ENCODE assay signal across 2 cellular contexts in the genomic region with DNA sequence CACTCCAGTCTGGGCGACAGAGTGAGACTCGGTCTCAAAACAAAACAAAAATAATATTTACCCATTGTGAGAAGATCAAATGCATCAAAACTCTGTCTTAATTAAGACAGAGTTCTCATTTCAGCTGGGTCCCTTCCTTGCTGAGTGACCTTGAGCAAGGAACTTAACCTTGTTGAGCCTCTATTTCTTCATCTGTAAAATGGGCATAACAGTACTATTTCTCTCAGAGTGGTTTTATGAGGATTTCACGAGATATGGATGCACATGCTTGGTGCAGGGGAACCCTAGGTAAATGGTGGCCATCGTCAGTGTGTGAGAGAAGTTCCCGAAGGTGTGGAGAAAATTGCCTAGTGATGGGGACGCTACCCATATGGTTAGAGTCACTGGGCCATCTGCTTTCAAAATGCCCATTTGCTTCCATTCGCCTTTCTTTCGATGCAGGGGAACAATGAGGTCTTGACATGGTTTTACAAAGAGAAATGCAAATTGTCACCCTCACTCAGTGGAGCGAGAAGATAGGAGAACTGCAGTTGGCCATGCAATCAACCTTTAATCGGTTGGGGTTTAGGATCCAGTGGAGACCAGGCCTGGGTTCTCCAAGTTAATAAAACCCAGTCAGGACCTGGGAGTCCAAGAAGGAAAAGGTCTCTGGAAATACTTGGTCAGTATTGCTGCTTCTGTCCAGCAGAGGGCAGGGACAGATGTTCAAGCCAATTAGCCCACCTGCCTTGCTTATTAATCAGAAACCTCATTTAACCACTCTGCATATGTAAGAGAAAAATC.
TF ChIP-seq lines count a peak whose summit lies in the region.

No MANE protein-coding gene starts in this region.

TF ChIP-seq in IMR-90, 13 proteins besides CTCF, POLR2A, EP300 and RAD21:
- TF ChIP-seq MAZ (IDR thresholded peaks at IDR 0.05; ENCODE audit: borderline replicate concordance, low read depth, low read length), result no peak
- no peak for TF ChIP-seq FOS (IDR thresholded peaks at IDR 0.05; ENCODE audit: low read depth, low read length)
- no peak for TF ChIP-seq BHLHE40 (IDR thresholded peaks at IDR 0.05; ENCODE audit: low read depth, low read length)
- no peak for TF ChIP-seq RFX5 (IDR thresholded peaks at IDR 0.05; ENCODE audit: low read depth, low read length)
- no peak for TF ChIP-seq MAFK (IDR thresholded peaks at IDR 0.05; ENCODE audit: low read depth, low read length)
- TF ChIP-seq SMC3 (IDR thresholded peaks at IDR 0.05; ENCODE audit: low read depth, low read length), result peak; percentile 58
- TF ChIP-seq CEBPB (IDR thresholded peaks at IDR 0.05; ENCODE audit: low read depth, low read length), result no peak

TF ChIP-seq in K562, 482 proteins besides CTCF, POLR2A, EP300 and RAD21:
- TF ChIP-seq ADNP (tag; IDR thresholded peaks at IDR 0.05) (peak; percentile 76), MEF2A (IDR thresholded peaks at IDR 0.05; ENCODE audit: control insufficient read depth, low read depth, low read length) (no peak), SMAD4 (CRISPR knock-in tag; conservative IDR thresholded peaks at IDR 0.05) (no peak), KDM1A (IDR thresholded peaks at IDR 0.05) (0 out of 4 replicates have a peak, but pooled peaks of 1 of the 2 experiments have one; percentile 46), ESRRA (IDR thresholded peaks at IDR 0.05; ENCODE audit: borderline replicate concordance, low read depth) (peak; percentile 95), PCBP2 (IDR thresholded peaks at IDR 0.05; ENCODE audit: low read depth, low read length, poor library complexity, severe bottlenecking) (no peak), HMG20B (CRISPR knock-in tag; IDR thresholded peaks at IDR 0.05) (no peak), MEIS2 (IDR thresholded peaks at IDR 0.05; ENCODE audit: partially characterized antibody) (no peak), RBM25 (IDR thresholded peaks at IDR 0.05; ENCODE audit: low read depth, low read length, severe bottlenecking) (peak; percentile 81), HDAC3 (IDR thresholded peaks at IDR 0.05; ENCODE audit: borderline replicate concordance, partially characterized antibody) (no peak), MTF1 (CRISPR knock-in tag; IDR thresholded peaks at IDR 0.05; ENCODE audit: borderline replicate concordance) (no peak), ZNF586 (CRISPR knock-in tag; conservative IDR thresholded peaks at IDR 0.05) (no peak), BCOR (IDR thresholded peaks at IDR 0.05) (peak; percentile 83)
- TF ChIP-seq, protein P1, sequence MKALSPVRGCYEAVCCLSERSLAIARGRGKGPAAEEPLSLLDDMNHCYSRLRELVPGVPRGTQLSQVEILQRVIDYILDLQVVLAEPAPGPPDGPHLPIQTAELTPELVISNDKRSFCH (CRISPR knock-in tag; IDR thresholded peaks at IDR 0.05), result no peak
- TF ChIP-seq, protein P1 (tag; IDR thresholded peaks at IDR 0.05), result no peak
- TF ChIP-seq, protein P2, sequence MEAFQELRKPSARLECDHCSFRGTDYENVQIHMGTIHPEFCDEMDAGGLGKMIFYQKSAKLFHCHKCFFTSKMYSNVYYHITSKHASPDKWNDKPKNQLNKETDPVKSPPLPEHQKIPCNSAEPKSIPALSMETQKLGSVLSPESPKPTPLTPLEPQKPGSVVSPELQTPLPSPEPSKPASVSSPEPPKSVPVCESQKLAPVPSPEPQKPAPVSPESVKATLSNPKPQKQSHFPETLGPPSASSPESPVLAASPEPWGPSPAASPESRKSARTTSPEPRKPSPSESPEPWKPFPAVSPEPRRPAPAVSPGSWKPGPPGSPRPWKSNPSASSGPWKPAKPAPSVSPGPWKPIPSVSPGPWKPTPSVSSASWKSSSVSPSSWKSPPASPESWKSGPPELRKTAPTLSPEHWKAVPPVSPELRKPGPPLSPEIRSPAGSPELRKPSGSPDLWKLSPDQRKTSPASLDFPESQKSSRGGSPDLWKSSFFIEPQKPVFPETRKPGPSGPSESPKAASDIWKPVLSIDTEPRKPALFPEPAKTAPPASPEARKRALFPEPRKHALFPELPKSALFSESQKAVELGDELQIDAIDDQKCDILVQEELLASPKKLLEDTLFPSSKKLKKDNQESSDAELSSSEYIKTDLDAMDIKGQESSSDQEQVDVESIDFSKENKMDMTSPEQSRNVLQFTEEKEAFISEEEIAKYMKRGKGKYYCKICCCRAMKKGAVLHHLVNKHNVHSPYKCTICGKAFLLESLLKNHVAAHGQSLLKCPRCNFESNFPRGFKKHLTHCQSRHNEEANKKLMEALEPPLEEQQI (IDR thresholded peaks at IDR 0.05), result no peak
- TF ChIP-seq, protein P3, sequence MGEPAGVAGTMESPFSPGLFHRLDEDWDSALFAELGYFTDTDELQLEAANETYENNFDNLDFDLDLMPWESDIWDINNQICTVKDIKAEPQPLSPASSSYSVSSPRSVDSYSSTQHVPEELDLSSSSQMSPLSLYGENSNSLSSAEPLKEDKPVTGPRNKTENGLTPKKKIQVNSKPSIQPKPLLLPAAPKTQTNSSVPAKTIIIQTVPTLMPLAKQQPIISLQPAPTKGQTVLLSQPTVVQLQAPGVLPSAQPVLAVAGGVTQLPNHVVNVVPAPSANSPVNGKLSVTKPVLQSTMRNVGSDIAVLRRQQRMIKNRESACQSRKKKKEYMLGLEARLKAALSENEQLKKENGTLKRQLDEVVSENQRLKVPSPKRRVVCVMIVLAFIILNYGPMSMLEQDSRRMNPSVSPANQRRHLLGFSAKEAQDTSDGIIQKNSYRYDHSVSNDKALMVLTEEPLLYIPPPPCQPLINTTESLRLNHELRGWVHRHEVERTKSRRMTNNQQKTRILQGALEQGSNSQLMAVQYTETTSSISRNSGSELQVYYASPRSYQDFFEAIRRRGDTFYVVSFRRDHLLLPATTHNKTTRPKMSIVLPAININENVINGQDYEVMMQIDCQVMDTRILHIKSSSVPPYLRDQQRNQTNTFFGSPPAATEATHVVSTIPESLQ (CRISPR knock-in tag; IDR thresholded peaks at IDR 0.05), result no peak
TF ChIP-seq in K562: peak in this region for 5.
